8 cellular contexts compared by ENCODE assay signal in the genomic region with DNA sequence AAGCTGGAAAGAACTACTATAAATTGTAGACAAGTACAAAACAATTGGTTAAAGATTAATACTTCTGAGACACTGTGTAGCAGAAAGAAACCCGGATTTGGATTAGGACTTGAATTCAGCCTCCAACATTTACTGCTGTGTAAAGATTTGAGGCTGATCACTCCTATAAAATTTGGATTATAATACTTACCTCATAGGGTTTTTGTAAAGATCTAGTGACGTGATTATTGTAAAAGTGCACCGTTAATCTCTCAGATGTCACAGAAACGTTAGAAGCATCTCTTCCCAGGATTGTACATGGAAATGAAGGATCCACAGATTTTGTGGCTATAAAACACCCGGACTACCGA. TPM values are rescaled to one million over a fixed set of nuclear protein-coding genes. Genes with fewer than 3 reads are reported as not detected.
DNase-seq lines count a peak whose midpoint lies in the region; ATAC-seq and TF ChIP-seq lines count a peak whose summit lies in the region.

No MANE protein-coding gene starts in this region.

- H3K27me3 ChIP-seq in neural progenitor cell: peaks cover 12% of the 10 kb centered on the region

- H3K4me3 Mint-ChIP-seq in brain: peak overlapping the region; percentile 100
- peak overlapping the region; percentile 100 for H3K4me3 Mint-ChIP-seq in neural progenitor cell

- H2AFZ ChIP-seq in neural progenitor cell (replicated peaks): peak overlapping the region; percentile 98

- peak overlapping the region; percentile 88 for H3K4me2 ChIP-seq in neural progenitor cell

- peaks cover 0 to 3% (median 0%) of the 10 kb centered on the region in 5 experiments for H3K9me3 Mint-ChIP-seq in brain
- no peaks in the 10 kb centered on the region for H3K9me3 Mint-ChIP-seq in neural progenitor cell

- H3K4me1 ChIP-seq in ES-I3 (ENCODE audit: insufficient read depth, low read length) (0 out of 2 replicates have a peak, but pooled peaks cover 4% of the 10 kb centered on the region), neural progenitor cell (peaks cover 5% of the 10 kb centered on the region)

- peak overlapping the region; percentile 95; the same call in 1 of the 2 replicates for H3K9ac ChIP-seq in ES-I3 (ENCODE audit: low read depth, low read length)
- no peak overlapping the region for H3K9ac ChIP-seq in neural progenitor cell

- no peaks in the 10 kb centered on the region for H3K36me3 ChIP-seq in ES-I3 (ENCODE audit: insufficient read depth, low read length)
- peaks cover 4% of the 10 kb centered on the region for H3K36me3 ChIP-seq in neural progenitor cell

- no peaks in the 10 kb centered on the region for H4K20me1 ChIP-seq in neural progenitor cell (ENCODE audit: low read depth)

- H3F3A ChIP-seq in neural progenitor cell (ENCODE audit: low read depth): peaks cover 10% of the 10 kb centered on the region

- H3K9me3 ChIP-seq in ES-I3 (ENCODE audit: control insufficient read depth, insufficient read depth, low read length) (no peaks in the 10 kb centered on the region), neural progenitor cell (ENCODE audit: low read depth) (no peaks in the 10 kb centered on the region)

- H3K27ac Mint-ChIP-seq in brain: peak overlapping the region; percentile 98 to 100 (median 99)
- peak overlapping the region; percentile 94 for H3K27ac Mint-ChIP-seq in neural progenitor cell

- ATAC-seq in HG03064 (IDR thresholded peaks at IDR 0.05; ENCODE audit: low read depth, unreplicated experiment): peak; percentile 9

- DNase-seq in neural progenitor cell (ENCODE audit: low spot score) (no peak), COLO668 (lab: John Stamatoyannopoulos, UW; ENCODE audit: unreplicated experiment) (no peak), HK-2 (ENCODE audit: unreplicated experiment) (no peak), 8988T (no peak), NCI-H345 (lab: John Stamatoyannopoulos, UW) (no peak)

- no peak overlapping the region for H3K27ac ChIP-seq in neural progenitor cell

- peak overlapping the region; percentile 82 for H3K4me3 ChIP-seq in neural progenitor cell

- peaks cover 46% of the 10 kb centered on the region for H3K79me2 ChIP-seq in neural progenitor cell (ENCODE audit: low read depth)

- TF ChIP-seq CTCF in brain (conservative IDR thresholded peaks at IDR 0.05) (no peak), neural progenitor cell (IDR thresholded peaks at IDR 0.05) (no peak)

- peaks cover 43% of the 10 kb centered on the region for H3K4me1 Mint-ChIP-seq in brain
- H3K4me1 Mint-ChIP-seq in neural progenitor cell: peaks cover 15% of the 10 kb centered on the region

- H3K27me3 Mint-ChIP-seq in brain: peaks cover 11% of the 10 kb centered on the region
- H3K27me3 Mint-ChIP-seq in neural progenitor cell (ENCODE audit: insufficient read depth, low read depth): no peaks in the 10 kb centered on the region

- peaks cover 14% of the 10 kb centered on the region for H3K36me3 Mint-ChIP-seq in brain
- peaks cover 11% of the 10 kb centered on the region for H3K36me3 Mint-ChIP-seq in neural progenitor cell

RNA-seq across cellular contexts. Expression of a gene that starts 0.3 kb away (rescaled TPM):
- polyA plus RNA-seq in brain (ENCODE audit: insufficient read depth, low read depth, low replicate concordance): 80.1 TPM
- 86.6 and 87.2 TPM in 2 replicates for total RNA-seq in neural progenitor cell (ENCODE audit: low replicate concordance)

RNA-seq across cellular contexts. Expression of a gene that starts 57.2 kb away (rescaled TPM):
- 10.4 TPM for polyA plus RNA-seq in brain (ENCODE audit: insufficient read depth, low read depth, low replicate concordance)
- 44.2 and 64.9 TPM in 2 replicates for total RNA-seq in neural progenitor cell (ENCODE audit: low replicate concordance)
